Comparison of ENCODE assay signal across 1 cellular context in genomic region chr9:92405770-92406169, GRCh38.
TF ChIP-seq lines count a peak whose summit lies in the region.

No MANE protein-coding gene starts in this region.

TF ChIP-seq in GM12878, 131 proteins besides CTCF, POLR2A, EP300 and RAD21:
- TF ChIP-seq SREBF2 (IDR thresholded peaks at IDR 0.05; ENCODE audit: low read length) (no peak), RCOR1 (conservative IDR thresholded peaks at IDR 0.05; ENCODE audit: low read depth, low read length) (no peak), HDGF (IDR thresholded peaks at IDR 0.05) (no peak), MEF2B (IDR thresholded peaks at IDR 0.05; ENCODE audit: partially characterized antibody, poor library complexity, severe bottlenecking) (no peak), MLLT1 (IDR thresholded peaks at IDR 0.05) (no peak), ZNF274 (IDR thresholded peaks at IDR 0.05; ENCODE audit: insufficient read depth, insufficient read length) (no peak), SIN3A (IDR thresholded peaks at IDR 0.05; ENCODE audit: low read depth, low read length) (no peak), NFIC (IDR thresholded peaks at IDR 0.05; ENCODE audit: low read depth, low read length) (no peak), MTA2 (IDR thresholded peaks at IDR 0.05; ENCODE audit: low read depth) (no peak), ZBED1 (IDR thresholded peaks at IDR 0.05; ENCODE audit: borderline replicate concordance) (no peak), LARP7 (IDR thresholded peaks at IDR 0.05) (no peak)
- TF ChIP-seq, protein P1, sequence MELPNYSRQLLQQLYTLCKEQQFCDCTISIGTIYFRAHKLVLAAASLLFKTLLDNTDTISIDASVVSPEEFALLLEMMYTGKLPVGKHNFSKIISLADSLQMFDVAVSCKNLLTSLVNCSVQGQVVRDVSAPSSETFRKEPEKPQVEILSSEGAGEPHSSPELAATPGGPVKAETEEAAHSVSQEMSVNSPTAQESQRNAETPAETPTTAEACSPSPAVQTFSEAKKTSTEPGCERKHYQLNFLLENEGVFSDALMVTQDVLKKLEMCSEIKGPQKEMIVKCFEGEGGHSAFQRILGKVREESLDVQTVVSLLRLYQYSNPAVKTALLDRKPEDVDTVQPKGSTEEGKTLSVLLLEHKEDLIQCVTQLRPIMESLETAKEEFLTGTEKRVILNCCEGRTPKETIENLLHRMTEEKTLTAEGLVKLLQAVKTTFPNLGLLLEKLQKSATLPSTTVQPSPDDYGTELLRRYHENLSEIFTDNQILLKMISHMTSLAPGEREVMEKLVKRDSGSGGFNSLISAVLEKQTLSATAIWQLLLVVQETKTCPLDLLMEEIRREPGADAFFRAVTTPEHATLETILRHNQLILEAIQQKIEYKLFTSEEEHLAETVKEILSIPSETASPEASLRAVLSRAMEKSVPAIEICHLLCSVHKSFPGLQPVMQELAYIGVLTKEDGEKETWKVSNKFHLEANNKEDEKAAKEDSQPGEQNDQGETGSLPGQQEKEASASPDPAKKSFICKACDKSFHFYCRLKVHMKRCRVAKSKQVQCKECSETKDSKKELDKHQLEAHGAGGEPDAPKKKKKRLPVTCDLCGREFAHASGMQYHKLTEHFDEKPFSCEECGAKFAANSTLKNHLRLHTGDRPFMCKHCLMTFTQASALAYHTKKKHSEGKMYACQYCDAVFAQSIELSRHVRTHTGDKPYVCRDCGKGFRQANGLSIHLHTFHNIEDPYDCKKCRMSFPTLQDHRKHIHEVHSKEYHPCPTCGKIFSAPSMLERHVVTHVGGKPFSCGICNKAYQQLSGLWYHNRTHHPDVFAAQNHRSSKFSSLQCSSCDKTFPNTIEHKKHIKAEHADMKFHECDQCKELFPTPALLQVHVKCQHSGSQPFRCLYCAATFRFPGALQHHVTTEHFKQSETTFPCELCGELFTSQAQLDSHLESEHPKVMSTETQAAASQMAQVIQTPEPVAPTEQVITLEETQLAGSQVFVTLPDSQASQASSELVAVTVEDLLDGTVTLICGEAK (IDR thresholded peaks at IDR 0.05; ENCODE audit: borderline replicate concordance), result no peak
